In the genomic region with DNA sequence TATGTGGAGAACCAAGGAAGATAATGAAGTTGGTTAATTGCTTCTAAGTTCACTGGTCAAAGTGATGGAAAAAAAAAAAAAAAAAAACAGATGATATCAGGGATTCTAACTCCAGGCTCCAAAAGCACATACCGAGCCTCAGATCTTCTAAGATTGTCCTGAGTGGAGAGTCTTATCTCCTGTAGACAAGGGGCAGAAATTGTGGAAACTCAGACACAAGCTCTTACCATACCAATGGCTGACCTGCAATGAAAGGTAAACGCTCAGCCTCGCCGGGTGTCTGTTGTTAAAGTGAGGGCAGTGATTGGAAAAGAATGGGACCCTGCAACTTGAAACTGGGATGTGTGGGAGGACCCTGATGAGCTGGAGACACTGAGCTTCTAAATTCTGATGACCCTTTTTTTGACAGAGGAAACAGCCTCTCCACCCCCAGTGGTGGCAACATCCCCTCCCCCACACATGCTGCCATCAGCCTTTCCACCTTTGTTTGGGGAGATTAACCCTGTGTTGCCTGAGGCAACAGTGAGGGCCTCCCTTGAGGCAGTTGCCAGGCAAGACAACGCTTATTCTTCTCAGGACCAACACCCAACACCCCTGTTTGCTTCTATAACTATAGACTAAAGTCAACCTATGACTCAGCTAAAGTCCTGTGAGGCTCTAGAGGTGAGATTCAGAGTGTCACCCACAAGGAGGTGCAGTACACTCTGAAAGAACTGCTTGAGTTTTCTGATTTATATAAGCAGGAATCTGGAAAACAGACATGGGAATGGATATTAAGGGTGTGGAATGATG, we compare ENCODE assay signal across 13 cellular contexts.
DNase-seq lines count a peak whose midpoint lies in the region; ATAC-seq and TF ChIP-seq lines count a peak whose summit lies in the region.
"Had no signal": no experiment of that assay in that cellular context is flagged by ENCODE, and none has a peak within 500 bp of the region (broad histone marks: within the 10 kb centered on the region; RNA-seq: fewer than 3 reads in every experiment).

No MANE protein-coding gene starts in this region.

- 62% methylated on average over 5 of the region's 5 CpGs for WGBS in SK-N-SH (ENCODE audit: low lambda C conversion rate)

- H4K20me1 ChIP-seq in SK-N-SH (ENCODE audit: insufficient read depth) = no peaks in the 10 kb centered on the region

- H3K27me3 ChIP-seq in SK-N-SH (ENCODE audit: insufficient read depth) = no peaks in the 10 kb centered on the region

- CTCF ChIA-PET in SK-N-SH (lab: Yijun Ruan, JAX) = no interaction called here

- H3K79me2 ChIP-seq in SK-N-SH (ENCODE audit: insufficient read depth) = no peaks in the 10 kb centered on the region

- ATAC-seq in SK-N-SH treated with all-trans-retinoic acid at 6 μM for 48 hours = no peak
- no peak for ATAC-seq in GM18858 (IDR thresholded peaks at IDR 0.05; ENCODE audit: unreplicated experiment)
- ATAC-seq: activated CD4-positive, alpha-beta T cell treated with anti-CD3 and anti-CD28 coated beads for 36 hours; activated T-cell treated with anti-CD3 and anti-CD28 coated beads, Interleukin-2, amount 50 U/mL, for 4 hours had no signal

- H3K4me3 ChIP-seq in SK-N-SH (ENCODE audit: low read depth in 2 of 2, low read length in 1 of 2) (no peak overlapping the region), fibroblast of the aortic adventitia (ENCODE audit: low read depth, low read length) (no peak overlapping the region), retinal pigment epithelial cell (ENCODE audit: low read length) (no peak overlapping the region)
- H3K4me3 ChIP-seq: HAP-1 had no signal

- in situ Hi-C loops in SK-MEL-5 (cut with HindIII; ENCODE audit: low pct_unique_long_range_greater_than_20kb, low sequenced_read_pairs) = no loop called here

- no peaks in the 10 kb centered on the region for H3K36me3 ChIP-seq in SK-N-SH (replicated peaks in 1 of 2; ENCODE audit: control insufficient read depth in 1 of 2, insufficient read depth in 2 of 2, low read length in 1 of 2)
- H3K36me3 ChIP-seq: HAP-1 had no signal

- no peaks in the 10 kb centered on the region for H3F3A ChIP-seq in SK-N-SH (replicated peaks; ENCODE audit: insufficient read depth)

- TF ChIP-seq RAD21 in SK-N-SH (IDR thresholded peaks at IDR 0.05; ENCODE audit: low read length) = no peak

- no peak overlapping the region for H3K4me2 ChIP-seq in SK-N-SH

- POLR2A ChIA-PET in SK-N-SH (lab: Yijun Ruan, JAX) = no interaction called here

- no peak overlapping the region for H3K9ac ChIP-seq in SK-N-SH

- no peak overlapping the region for H2AFZ ChIP-seq in SK-N-SH (ENCODE audit: low read depth)

- no peaks in the 10 kb centered on the region for H3K9me2 ChIP-seq in SK-N-SH

- H3K27ac ChIP-seq in SK-N-SH (ENCODE audit: low read depth in 2 of 2, low read length in 1 of 2) = no peak overlapping the region

- no peak for DNase-seq in SK-N-SH
- peak; percentile 38 for DNase-seq in SK-MEL-5 (ENCODE audit: low read depth, low spot score)
- peak; percentile 57 for DNase-seq in fibroblast of the aortic adventitia (ENCODE audit: low read depth)
- DNase-seq in retinal pigment epithelial cell (ENCODE audit: low read depth) = no peak
- DNase-seq in activated CD4-positive, CD25-positive, alpha-beta regulatory T cell (lab: John Stamatoyannopoulos, UW) = no peak
- DNase-seq in GM19238 (ENCODE audit: insufficient read length, low spot score) = no peak
- DNase-seq: activated CD4-positive, alpha-beta T cell treated with anti-CD3 and anti-CD28 coated beads for 36 hours; activated T-cell treated with anti-CD3 and anti-CD28 coated beads, Interleukin-2, amount 50 U/mL, for 4 hours; NCI-H2107; stimulated activated CD4-positive, alpha-beta T cell treated with anti-CD3 and anti-CD28 coated beads, Interleukin-1b, Interleukin-23, amount 100 ng/mL, for 48 hours had no signal

- H3K9me3 ChIP-seq in SK-N-SH = no peaks in the 10 kb centered on the region
- H3K9me3 ChIP-seq: HAP-1 had no signal

- peaks cover 0 to 11% of the 10 kb centered on the region in 2 experiments; a peak in 1 of 4 replicates for H3K4me1 ChIP-seq in SK-N-SH (ENCODE audit: control insufficient read depth in 1 of 2, insufficient read depth in 2 of 2, low read depth in 1 of 2, low read length in 1 of 2)
- H3K4me1 ChIP-seq: HAP-1 had no signal

- TF ChIP-seq EP300 in SK-N-SH (IDR thresholded peaks at IDR 0.05; ENCODE audit: borderline replicate concordance in 1 of 2, low read depth in 1 of 2, low read length in 1 of 2) = no peak

- TF ChIP-seq CTCF in SK-N-SH (IDR thresholded peaks at IDR 0.05) (peak; percentile 25), fibroblast of the aortic adventitia (IDR thresholded peaks at IDR 0.05; ENCODE audit: insufficient read depth, low read length) (peak; percentile 13), retinal pigment epithelial cell (conservative IDR thresholded peaks at IDR 0.05; ENCODE audit: low read depth, low read length) (peak; percentile 50)

TF ChIP-seq in SK-N-SH, 30 proteins besides CTCF, POLR2A, EP300 and RAD21 (continues in another document):
- TF ChIP-seq MEF2A (IDR thresholded peaks at IDR 0.05; ENCODE audit: borderline replicate concordance, low read depth) = no peak
- TF ChIP-seq, protein P1, sequence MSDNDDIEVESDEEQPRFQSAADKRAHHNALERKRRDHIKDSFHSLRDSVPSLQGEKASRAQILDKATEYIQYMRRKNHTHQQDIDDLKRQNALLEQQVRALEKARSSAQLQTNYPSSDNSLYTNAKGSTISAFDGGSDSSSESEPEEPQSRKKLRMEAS (IDR thresholded peaks at IDR 0.05; ENCODE audit: low read depth) = no peak
- TF ChIP-seq, protein P2, sequence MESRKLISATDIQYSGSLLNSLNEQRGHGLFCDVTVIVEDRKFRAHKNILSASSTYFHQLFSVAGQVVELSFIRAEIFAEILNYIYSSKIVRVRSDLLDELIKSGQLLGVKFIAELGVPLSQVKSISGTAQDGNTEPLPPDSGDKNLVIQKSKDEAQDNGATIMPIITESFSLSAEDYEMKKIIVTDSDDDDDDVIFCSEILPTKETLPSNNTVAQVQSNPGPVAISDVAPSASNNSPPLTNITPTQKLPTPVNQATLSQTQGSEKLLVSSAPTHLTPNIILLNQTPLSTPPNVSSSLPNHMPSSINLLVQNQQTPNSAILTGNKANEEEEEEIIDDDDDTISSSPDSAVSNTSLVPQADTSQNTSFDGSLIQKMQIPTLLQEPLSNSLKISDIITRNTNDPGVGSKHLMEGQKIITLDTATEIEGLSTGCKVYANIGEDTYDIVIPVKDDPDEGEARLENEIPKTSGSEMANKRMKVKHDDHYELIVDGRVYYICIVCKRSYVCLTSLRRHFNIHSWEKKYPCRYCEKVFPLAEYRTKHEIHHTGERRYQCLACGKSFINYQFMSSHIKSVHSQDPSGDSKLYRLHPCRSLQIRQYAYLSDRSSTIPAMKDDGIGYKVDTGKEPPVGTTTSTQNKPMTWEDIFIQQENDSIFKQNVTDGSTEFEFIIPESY (IDR thresholded peaks at IDR 0.05; ENCODE audit: borderline replicate concordance, low read depth) = no peak
- TF ChIP-seq FOSL2 (IDR thresholded peaks at IDR 0.05; ENCODE audit: borderline replicate concordance, low read depth) = no peak
- TF ChIP-seq, protein P3, sequence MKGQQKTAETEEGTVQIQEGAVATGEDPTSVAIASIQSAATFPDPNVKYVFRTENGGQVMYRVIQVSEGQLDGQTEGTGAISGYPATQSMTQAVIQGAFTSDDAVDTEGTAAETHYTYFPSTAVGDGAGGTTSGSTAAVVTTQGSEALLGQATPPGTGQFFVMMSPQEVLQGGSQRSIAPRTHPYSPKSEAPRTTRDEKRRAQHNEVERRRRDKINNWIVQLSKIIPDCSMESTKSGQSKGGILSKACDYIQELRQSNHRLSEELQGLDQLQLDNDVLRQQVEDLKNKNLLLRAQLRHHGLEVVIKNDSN (IDR thresholded peaks at IDR 0.05; ENCODE audit: borderline replicate concordance, low read depth) = no peak

TF ChIP-seq in SK-N-SH treated with all-trans-retinoic acid at 6 μM for 48 hours, 23 proteins besides CTCF, POLR2A, EP300 and RAD21:
- TF ChIP-seq ARNTL (CRISPR knock-in tag; IDR thresholded peaks at IDR 0.05; ENCODE audit: borderline replicate concordance, low read depth) (no peak), ISL1 (CRISPR knock-in tag; IDR thresholded peaks at IDR 0.05) (no peak), ESRRG (CRISPR knock-in tag; IDR thresholded peaks at IDR 0.05) (no peak), PPARA (CRISPR knock-in tag; IDR thresholded peaks at IDR 0.05; ENCODE audit: borderline replicate concordance) (no peak), BACH2 (CRISPR knock-in tag; IDR thresholded peaks at IDR 0.05; ENCODE audit: borderline replicate concordance) (no peak), ZNF70 (CRISPR knock-in tag; IDR thresholded peaks at IDR 0.05) (no peak)

Comparison
In these comparisons a context has a peak if more than half of its experiments do, and no peak if none do; other contexts are left out.
1. DNase-seq: peak in SK-MEL-5 (single experiment) and fibroblast of the aortic adventitia (single experiment); none in SK-N-SH (single experiment), retinal pigment epithelial cell (single experiment), activated CD4-positive, CD25-positive, alpha-beta regulatory T cell (0 of 4) and GM19238 (single experiment).
2. Peak in every context shown above with its lines, with median percentiles within 50 percentile points of each other: CTCF ChIP-seq.